15 cellular contexts compared by ENCODE assay signal in genomic region chr21:43777953-43778352, GRCh38. TPM values are rescaled to one million over a fixed set of nuclear protein-coding genes. Genes with fewer than 3 reads are reported as not detected.
DNase-seq lines count a peak whose midpoint lies in the region; ATAC-seq and TF ChIP-seq lines count a peak whose summit lies in the region.
"Had no signal": no experiment of that assay in that cellular context is flagged by ENCODE, and none has a peak within 500 bp of the region (broad histone marks: within the 10 kb centered on the region; RNA-seq: fewer than 3 reads in every experiment).

No MANE protein-coding gene starts in this region.

- H3K27me3 Mint-ChIP-seq in MCF 10A (ENCODE audit: insufficient read depth, unreplicated experiment) (no peaks in the 10 kb centered on the region), T-cell (no peaks in the 10 kb centered on the region)

- TF ChIP-seq POLR2A in breast epithelium (IDR thresholded peaks at IDR 0.05): no peak

- H3K36me3 Mint-ChIP-seq in MCF 10A (ENCODE audit: insufficient read depth, unreplicated experiment) (peaks cover 27% of the 10 kb centered on the region), T-cell (peaks cover 12% of the 10 kb centered on the region)

- DNase-seq in MCF 10A (ENCODE audit: unreplicated experiment) (no peak), breast epithelium (ENCODE audit: low spot score in 2 of 2) (no peak), T-cell (no peak), epithelial cell of prostate (ENCODE audit: low read depth, low spot score) (no peak), HCEC 1CT (no peak), DMS 273 (lab: John Stamatoyannopoulos, UW; ENCODE audit: unreplicated experiment) (no peak)
- DNase-seq: endodermal cell; foreskin keratinocyte; GOT3; NCI-H1417; NCI-H345; stimulated activated CD4-positive, alpha-beta T cell treated with anti-CD3 and anti-CD28 coated beads, Interleukin-4, amount 100 ng/mL, for 4 hours had no signal

- POLR2A ChIA-PET in MCF 10A (lab: Yijun Ruan, JAX) (interaction anchor here (1.0 to 1.2 kb wide), 2 partner anchors 65 to 234 kb away, joined by 3 read pairs; partner anchors contain the start of gene TRAPPC10), T-cell (lab: Charles Lee) (no interaction called here)

- ATAC-seq in T-cell (replicated peaks in 1 of 4): no peak
- ATAC-seq in GM21737 (IDR thresholded peaks at IDR 0.05; ENCODE audit: unreplicated experiment): no peak
- ATAC-seq: foreskin keratinocyte had no signal

- no peak overlapping the region for H3K4me3 ChIP-seq in breast epithelium
- no peak overlapping the region for H3K4me3 ChIP-seq in subcutaneous abdominal adipose tissue (ENCODE audit: low read depth in 1 of 5, low read length in 5 of 5)
- H3K4me3 ChIP-seq: SJCRH30 had no signal

- no peaks in the 10 kb centered on the region for H3K27me3 ChIP-seq in breast epithelium
- no peaks in the 10 kb centered on the region for H3K27me3 ChIP-seq in subcutaneous abdominal adipose tissue (ENCODE audit: control insufficient read depth in 5 of 5, insufficient read depth in 4 of 5, low read length in 5 of 5)
- H3K27me3 ChIP-seq: foreskin keratinocyte, SJCRH30 had no signal

- H3K9me3 ChIP-seq in breast epithelium (no peaks in the 10 kb centered on the region), subcutaneous abdominal adipose tissue (ENCODE audit: control insufficient read depth in 5 of 5, low read length in 5 of 5) (no peaks in the 10 kb centered on the region)
- H3K9me3 ChIP-seq: SJCRH30 had no signal

- CTCF ChIA-PET in MCF 10A (lab: Yijun Ruan, JAX) (no interaction called here), T-cell (lab: Charles Lee) (no interaction called here)

- peak overlapping the region; percentile 99 for H3K4me3 Mint-ChIP-seq in MCF 10A (ENCODE audit: unreplicated experiment)
- peak overlapping the region; percentile 90 to 93 (median 91) for H3K4me3 Mint-ChIP-seq in T-cell

- H3K4me1 Mint-ChIP-seq in MCF 10A (ENCODE audit: insufficient read depth, unreplicated experiment) (peaks cover 11% of the 10 kb centered on the region), T-cell (peaks cover 41 to 43% (median 43%) of the 10 kb centered on the region in 3 donors)

- H3K27ac ChIP-seq in breast epithelium: peak overlapping the region in 1 of 2 donors; percentile 23
- peak overlapping the region; percentile 86 for H3K27ac ChIP-seq in epithelial cell of prostate
- H3K27ac ChIP-seq in subcutaneous abdominal adipose tissue (ENCODE audit: low read depth, low read length): peak overlapping the region; percentile 79
- H3K27ac ChIP-seq: foreskin keratinocyte, SJCRH30 had no signal

- H3K27ac Mint-ChIP-seq in MCF 10A (ENCODE audit: low read depth, unreplicated experiment): no peak overlapping the region
- peak overlapping the region; percentile 76 to 87 for H3K27ac Mint-ChIP-seq in T-cell
- H3K27ac Mint-ChIP-seq: endodermal cell had no signal

- TF ChIP-seq CTCF in MCF 10A (IDR thresholded peaks at IDR 0.05; ENCODE audit: unreplicated experiment) (no peak), breast epithelium (IDR thresholded peaks at IDR 0.05) (no peak)

- H3K9ac ChIP-seq in subcutaneous abdominal adipose tissue (ENCODE audit: low read length in 5 of 5): no peak overlapping the region

- peaks cover 7% of the 10 kb centered on the region for H3K36me3 ChIP-seq in breast epithelium
- H3K36me3 ChIP-seq in subcutaneous abdominal adipose tissue (ENCODE audit: control insufficient read depth in 5 of 5, insufficient read depth in 5 of 5, low read length in 5 of 5): peaks cover 0 to 17% (median 17%) of the 10 kb centered on the region in 5 donors

- peaks cover 0 to 11% of the 10 kb centered on the region in 2 donors for H3K4me1 ChIP-seq in breast epithelium
- peaks cover 3 to 41% (median 30%) of the 10 kb centered on the region in 5 donors for H3K4me1 ChIP-seq in subcutaneous abdominal adipose tissue (ENCODE audit: control insufficient read depth in 5 of 5, insufficient read depth in 5 of 5, low read length in 5 of 5)
- H3K4me1 ChIP-seq: foreskin keratinocyte, SJCRH30 had no signal

- no peaks in the 10 kb centered on the region for H3K9me3 Mint-ChIP-seq in MCF 10A (ENCODE audit: unreplicated experiment)
- no peaks in the 10 kb centered on the region for H3K9me3 Mint-ChIP-seq in T-cell
- H3K9me3 Mint-ChIP-seq: endodermal cell had no signal

- intact Hi-C loops in MCF 10A (cut with micrococcal nuclease): no loop called here
- intact Hi-C loops in breast epithelium (cut with DNase I; ENCODE audit: low total_unique reads): no loop called here

- no TSS peak for BruUV-seq in MCF 10A (replicated peaks; lab: Mats Ljungman, UMichigan)

RNA-seq across cellular contexts. Expression of gene CSTB, which starts 1.8 kb away (rescaled TPM):
- 60.5 and 75.0 TPM in 2 replicates for total RNA-seq in MCF 10A (2022)
- total RNA-seq in breast epithelium: 10 to 100 TPM; 12.1 to 16.8 (median 16.8) TPM
- 10 to 100 TPM; 19.0 to 34.7 (median 25.9) TPM for total RNA-seq in T-cell

RNA-seq across cellular contexts. Expression of gene RRP1, which starts 11.4 kb away (rescaled TPM):
- total RNA-seq in MCF 10A (2022) (43.7 and 56.0 TPM in 2 replicates), breast epithelium (10 to 100 TPM; 15.4 to 22.9 (median 16.5) TPM), T-cell (10 to 100 TPM; 24.0 to 30.9 (median 28.1) TPM)

RNA-seq across cellular contexts. Expression of gene PDXK, which starts 59.0 kb away (rescaled TPM):
- total RNA-seq in MCF 10A (2022) (194 and 210 TPM in 2 replicates), breast epithelium (10 to 100 TPM; 51.5 to 79.2 (median 65.6) TPM), T-cell (100 to 1,000 TPM in 1 of 5 donors, 10 to 100 TPM in 4; 70.8 to 100 (median 80.2) TPM)
